ENCODE assay signal across 8 cellular contexts in genomic region chr13:25249001-25249543, GRCh38. TPM values are rescaled to one million over a fixed set of nuclear protein-coding genes. Genes with fewer than 3 reads are reported as not detected.
DNase-seq lines count a peak whose midpoint lies in the region; ATAC-seq and TF ChIP-seq lines count a peak whose summit lies in the region.

No MANE protein-coding gene starts in this region.

- peak; percentile 67 for ATAC-seq in GM19397 (IDR thresholded peaks at IDR 0.05; ENCODE audit: unreplicated experiment)
- no peak for ATAC-seq in GM21381 (IDR thresholded peaks at IDR 0.05; ENCODE audit: unreplicated experiment)

- H3K4me3 ChIP-seq in BJ (ENCODE audit: low read depth, low read length), result no peak overlapping the region
- no peak overlapping the region for H3K4me3 ChIP-seq in effector memory CD4-positive, alpha-beta T cell (ENCODE audit: insufficient read depth, low read depth, low read length, poor library complexity, severe bottlenecking)

- CTCF ChIA-PET in BJ (lab: Yijun Ruan, JAX), result interaction anchor here (1.1 to 1.6 kb wide), 2 partner anchors 12 to 594 kb away, joined by 3 to 4 read pairs; no protein-coding TSS in a partner anchor

- no peaks in the 10 kb centered on the region for H3K4me1 ChIP-seq in effector memory CD4-positive, alpha-beta T cell (ENCODE audit: control insufficient read depth, insufficient read depth, low read length, poor library complexity, severe bottlenecking)

- peaks cover 2% of the 10 kb centered on the region for H3K36me3 ChIP-seq in BJ (ENCODE audit: control insufficient read depth, insufficient read depth, low read length)
- H3K36me3 ChIP-seq in effector memory CD4-positive, alpha-beta T cell (ENCODE audit: control insufficient read depth, insufficient read depth, low read length), result peaks cover 35% of the 10 kb centered on the region

- no peaks in the 10 kb centered on the region for H3K27me3 ChIP-seq in BJ (ENCODE audit: control insufficient read depth, insufficient read depth, low read length)
- H3K27me3 ChIP-seq in effector memory CD4-positive, alpha-beta T cell (replicated peaks; ENCODE audit: control insufficient read depth, insufficient read depth, low read length, poor library complexity, severe bottlenecking), result no peaks in the 10 kb centered on the region

- TF ChIP-seq CTCF in BJ (IDR thresholded peaks at IDR 0.05; ENCODE audit: insufficient read depth, low read depth, low read length), result peak; percentile 59

- H3K9me3 ChIP-seq in effector memory CD4-positive, alpha-beta T cell (ENCODE audit: control insufficient read depth, low read length), result no peaks in the 10 kb centered on the region

- POLR2A ChIA-PET in BJ (lab: Charles Lee), result no interaction called here

- no peak overlapping the region for H3K27ac ChIP-seq in effector memory CD4-positive, alpha-beta T cell (ENCODE audit: insufficient read depth, low read length, poor library complexity, severe bottlenecking)

- DNase-seq in BJ (ENCODE audit: low read depth) (peak; percentile 17), NCI-H146 treated with DMSO at 0.1 percent for 48 hours (lab: John Stamatoyannopoulos, UW; ENCODE audit: unreplicated experiment) (peak; percentile 24), cerebellum (ENCODE audit: low spot score) (peak; percentile 66), nucleus accumbens (lab: John Stamatoyannopoulos, UW) (peak in 37 of 56 donors; percentile 4 to 76 (median 30)), OCI-M2 (lab: John Stamatoyannopoulos, UW; ENCODE audit: unreplicated experiment) (no peak)
- no peak for DNase-seq in effector memory CD4-positive, alpha-beta T cell

RNA-seq across cellular contexts. Expression of gene MTMR6, which starts 38.2 kb away (rescaled TPM):
- polyA plus RNA-seq in BJ (2011; rRNA removed), result 10.5 and 20.8 TPM in 2 replicates
- 8.2 and 8.7 TPM in 2 replicates for polyA minus RNA-seq in BJ (2011; rRNA and poly(A)+ RNA removed)
- total RNA-seq in cerebellum, result 23.8 TPM

RNA-seq across cellular contexts. Expression of gene NUP58, which starts 52.4 kb away (rescaled TPM):
- 20.4 and 38.9 TPM in 2 replicates for polyA plus RNA-seq in BJ (2011; rRNA removed)
- 21.4 and 44.4 TPM in 2 replicates for polyA minus RNA-seq in BJ (2011; rRNA and poly(A)+ RNA removed)
- total RNA-seq in cerebellum, result 105 TPM

Comparison
In these comparisons a context has a peak if more than half of its experiments do, and no peak if none do; other contexts are left out.
1. DNase-seq: peak in BJ (single experiment), NCI-H146 treated with DMSO at 0.1 percent for 48 hours (single experiment), cerebellum (single experiment) and nucleus accumbens (37 of 56); none in effector memory CD4-positive, alpha-beta T cell (0 of 3) and OCI-M2 (single experiment).